ENCODE assay signal across 2 cellular contexts in the genomic region with DNA sequence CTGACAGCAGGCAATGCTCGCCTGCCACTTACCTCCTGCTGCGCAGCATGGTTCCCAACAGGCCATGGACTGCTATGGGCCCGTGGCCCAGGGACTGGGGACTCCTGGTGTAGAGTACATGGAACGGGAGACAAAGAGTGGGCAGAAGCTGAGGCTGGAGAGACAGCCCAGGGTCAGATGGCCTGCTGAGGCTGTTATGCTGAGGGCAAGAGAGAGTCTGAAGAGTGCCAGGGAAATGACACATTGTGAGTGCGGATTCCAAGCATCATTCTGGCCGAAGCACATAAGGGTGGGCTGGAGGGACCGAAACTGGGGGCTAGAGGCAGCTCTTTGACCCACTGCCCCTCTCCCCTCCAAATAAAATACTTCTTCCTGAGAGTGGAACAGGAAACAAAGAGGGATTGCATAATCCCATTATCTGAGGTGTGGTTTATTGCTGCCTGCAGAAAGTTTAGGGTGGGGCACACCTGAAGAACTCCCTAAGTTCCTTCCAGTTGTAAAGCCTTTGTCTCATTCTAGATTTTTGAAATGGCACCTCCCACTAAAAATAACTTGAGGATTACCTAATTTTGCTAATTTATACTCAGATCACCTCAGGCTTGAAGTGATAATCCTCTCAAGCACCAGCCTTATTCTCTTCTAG.
TF ChIP-seq lines count a peak whose summit lies in the region.

No MANE protein-coding gene starts in this region.

TF ChIP-seq in WTC11, 78 proteins besides CTCF, POLR2A, EP300 and RAD21 (continued from another document):
- TF ChIP-seq, protein P1, sequence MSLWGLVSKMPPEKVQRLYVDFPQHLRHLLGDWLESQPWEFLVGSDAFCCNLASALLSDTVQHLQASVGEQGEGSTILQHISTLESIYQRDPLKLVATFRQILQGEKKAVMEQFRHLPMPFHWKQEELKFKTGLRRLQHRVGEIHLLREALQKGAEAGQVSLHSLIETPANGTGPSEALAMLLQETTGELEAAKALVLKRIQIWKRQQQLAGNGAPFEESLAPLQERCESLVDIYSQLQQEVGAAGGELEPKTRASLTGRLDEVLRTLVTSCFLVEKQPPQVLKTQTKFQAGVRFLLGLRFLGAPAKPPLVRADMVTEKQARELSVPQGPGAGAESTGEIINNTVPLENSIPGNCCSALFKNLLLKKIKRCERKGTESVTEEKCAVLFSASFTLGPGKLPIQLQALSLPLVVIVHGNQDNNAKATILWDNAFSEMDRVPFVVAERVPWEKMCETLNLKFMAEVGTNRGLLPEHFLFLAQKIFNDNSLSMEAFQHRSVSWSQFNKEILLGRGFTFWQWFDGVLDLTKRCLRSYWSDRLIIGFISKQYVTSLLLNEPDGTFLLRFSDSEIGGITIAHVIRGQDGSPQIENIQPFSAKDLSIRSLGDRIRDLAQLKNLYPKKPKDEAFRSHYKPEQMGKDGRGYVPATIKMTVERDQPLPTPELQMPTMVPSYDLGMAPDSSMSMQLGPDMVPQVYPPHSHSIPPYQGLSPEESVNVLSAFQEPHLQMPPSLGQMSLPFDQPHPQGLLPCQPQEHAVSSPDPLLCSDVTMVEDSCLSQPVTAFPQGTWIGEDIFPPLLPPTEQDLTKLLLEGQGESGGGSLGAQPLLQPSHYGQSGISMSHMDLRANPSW (CRISPR knock-in tag; conservative IDR thresholded peaks at IDR 0.05; ENCODE audit: low read depth) = no peak
- no peak for TF ChIP-seq ZNF219 (CRISPR knock-in tag; IDR thresholded peaks at IDR 0.05; ENCODE audit: borderline replicate concordance)

TF ChIP-seq in SK-N-SH treated with all-trans-retinoic acid at 6 μM for 48 hours, 23 proteins besides CTCF, POLR2A, EP300 and RAD21 (continued from another document):
- no peak for TF ChIP-seq OSR1 (CRISPR knock-in tag; IDR thresholded peaks at IDR 0.05)
- TF ChIP-seq TSHZ2 (CRISPR knock-in tag; IDR thresholded peaks at IDR 0.05) = no peak
- TF ChIP-seq ARNTL (CRISPR knock-in tag; IDR thresholded peaks at IDR 0.05; ENCODE audit: borderline replicate concordance, low read depth) = no peak
- no peak for TF ChIP-seq RARB (CRISPR knock-in tag; IDR thresholded peaks at IDR 0.05)
- no peak for TF ChIP-seq GLIS3 (CRISPR knock-in tag; IDR thresholded peaks at IDR 0.05)
- TF ChIP-seq TCF4 (CRISPR knock-in tag; IDR thresholded peaks at IDR 0.05; ENCODE audit: borderline replicate concordance) = no peak
- TF ChIP-seq ZNF70 (CRISPR knock-in tag; IDR thresholded peaks at IDR 0.05) = no peak
- TF ChIP-seq, protein P2, sequence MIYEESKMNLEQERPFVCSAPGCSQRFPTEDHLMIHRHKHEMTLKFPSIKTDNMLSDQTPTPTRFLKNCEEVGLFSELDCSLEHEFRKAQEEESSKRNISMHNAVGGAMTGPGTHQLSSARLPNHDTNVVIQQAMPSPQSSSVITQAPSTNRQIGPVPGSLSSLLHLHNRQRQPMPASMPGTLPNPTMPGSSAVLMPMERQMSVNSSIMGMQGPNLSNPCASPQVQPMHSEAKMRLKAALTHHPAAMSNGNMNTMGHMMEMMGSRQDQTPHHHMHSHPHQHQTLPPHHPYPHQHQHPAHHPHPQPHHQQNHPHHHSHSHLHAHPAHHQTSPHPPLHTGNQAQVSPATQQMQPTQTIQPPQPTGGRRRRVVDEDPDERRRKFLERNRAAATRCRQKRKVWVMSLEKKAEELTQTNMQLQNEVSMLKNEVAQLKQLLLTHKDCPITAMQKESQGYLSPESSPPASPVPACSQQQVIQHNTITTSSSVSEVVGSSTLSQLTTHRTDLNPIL (CRISPR knock-in tag; IDR thresholded peaks at IDR 0.05; ENCODE audit: low read depth) = no peak
- no peak for TF ChIP-seq CSDC2 (CRISPR knock-in tag; IDR thresholded peaks at IDR 0.05)
- TF ChIP-seq SNAI2 (CRISPR knock-in tag; IDR thresholded peaks at IDR 0.05) = no peak
- no peak for TF ChIP-seq ZC3H10 (CRISPR knock-in tag; IDR thresholded peaks at IDR 0.05)
- TF ChIP-seq ZNF565 (CRISPR knock-in tag; conservative IDR thresholded peaks at IDR 0.05; ENCODE audit: low read depth) = no peak
- no peak for TF ChIP-seq ZFP3 (CRISPR knock-in tag; IDR thresholded peaks at IDR 0.05)
- TF ChIP-seq BACH2 (CRISPR knock-in tag; IDR thresholded peaks at IDR 0.05; ENCODE audit: borderline replicate concordance) = no peak
